In genomic region chr17:29073520-29073919, GRCh38 we compare ENCODE assay signal across 35 cellular contexts. TPM values are rescaled to one million over a fixed set of nuclear protein-coding genes. Genes with fewer than 3 reads are reported as not detected.
A peak's percentile ranks its signal among the peaks of the same experiment; 100 is the strongest.
DNase-seq lines count a peak whose midpoint lies in the region; ATAC-seq and TF ChIP-seq lines count a peak whose summit lies in the region.
"Had no signal": no experiment of that assay in that cellular context is flagged by ENCODE, and none has a peak within 500 bp of the region (broad histone marks: within the 10 kb centered on the region; RNA-seq: fewer than 3 reads in every experiment).

No MANE protein-coding gene starts in this region.

- no peak overlapping the region for H3K9ac ChIP-seq in mesendoderm (ENCODE audit: low read length)

- H3K36me3 ChIP-seq in mesendoderm (ENCODE audit: control insufficient read depth, insufficient read depth, low read length) (no peaks in the 10 kb centered on the region), psoas muscle (ENCODE audit: insufficient read depth in 1 of 2, low read depth in 1 of 2) (peaks cover 11 to 60% of the 10 kb centered on the region in 2 donors), vagina (no peaks in the 10 kb centered on the region)
- H3K36me3 ChIP-seq: ovary, thoracic aorta had no signal

- no peak for DNase-seq in natural killer cell
- no peak for DNase-seq in natural killer cell treated with Interleukin-12 subunit alpha and Interleukin-12 subunit beta and Interleukin-15 and Interleukin-18, amount 100 ng/mL, for 72 hours (ENCODE audit: low spot score)
- no peak for DNase-seq in mesendoderm
- DNase-seq in psoas muscle: no peak
- DNase-seq in vagina (ENCODE audit: extremely low spot score in 2 of 2): no peak
- DNase-seq in DMS114 treated with DMSO at 0.1 percent for 48 hours (lab: John Stamatoyannopoulos, UW; ENCODE audit: unreplicated experiment): no peak
- DNase-seq: ACHN; activated CD4-positive, alpha-beta T cell treated with anti-CD3 and anti-CD28 coated beads, Interleukin-2, amount 10 ng/mL, durations not matched to agents 7 days and 5 days; activated effector memory CD4-positive, alpha-beta T cell treated with Interleukin-2 at 50 U/mL for 16 hours; activated naive CD8-positive, alpha-beta T cell treated with anti-CD3 and anti-CD28 coated beads for 36 hours; activated T-cell treated with anti-CD3 and anti-CD28 coated beads, Interleukin-2, amount 50 U/mL, for 1 hour; anterior cingulate cortex; DMS53; endodermal cell; head of caudate nucleus; islet precursor cell; MM.1S; naive thymus-derived CD8-positive, alpha-beta T cell; NCI-H1417 treated with DMSO at 0.1 percent for 48 hours; NCI-H2029 treated with DMSO at 0.1 percent for 48 hours; NCI-H526 treated with DMSO at 0.1 percent for 48 hours; ovary; PC-9; retina; SHP77; small intestine had no signal

- no peak overlapping the region for H2BK120ac ChIP-seq in mesendoderm (ENCODE audit: low read depth, low read length)

- TF ChIP-seq POLR2A in vagina (IDR thresholded peaks at IDR 0.05): no peak

- H3K4me3 ChIP-seq in mesendoderm (ENCODE audit: low read length) (no peak overlapping the region), psoas muscle (no peak overlapping the region), vagina (no peak overlapping the region)
- H3K4me3 ChIP-seq: coronary artery, ovary, PC-9, thoracic aorta had no signal

- H3K27me3 ChIP-seq in mesendoderm (ENCODE audit: insufficient read depth, low read length, poor library complexity): no peaks in the 10 kb centered on the region
- no peaks in the 10 kb centered on the region for H3K27me3 ChIP-seq in psoas muscle (ENCODE audit: insufficient read depth in 3 of 3, low read length in 2 of 3)
- no peaks in the 10 kb centered on the region for H3K27me3 ChIP-seq in vagina
- H3K27me3 ChIP-seq: ovary had no signal

- no peak overlapping the region for H2AK5ac ChIP-seq in mesendoderm (ENCODE audit: low read length)

- H4K5ac ChIP-seq in mesendoderm (ENCODE audit: low read length): no peak overlapping the region

- TF ChIP-seq CTCF in natural killer cell (IDR thresholded peaks at IDR 0.05): no peak
- no peak for TF ChIP-seq CTCF in brain (conservative IDR thresholded peaks at IDR 0.05)
- TF ChIP-seq CTCF in psoas muscle (IDR thresholded peaks at IDR 0.05): no peak
- no peak for TF ChIP-seq CTCF in vagina (IDR thresholded peaks at IDR 0.05)

- H3K36me3 Mint-ChIP-seq in natural killer cell: no peaks in the 10 kb centered on the region
- no peaks in the 10 kb centered on the region for H3K36me3 Mint-ChIP-seq in natural killer cell treated with Interleukin-12 subunit alpha and Interleukin-12 subunit beta and Interleukin-15 and Interleukin-18, amount 100 ng/mL, for 72 hours
- peaks cover 21% of the 10 kb centered on the region for H3K36me3 Mint-ChIP-seq in brain
- H3K36me3 Mint-ChIP-seq: activated naive CD8-positive, alpha-beta T cell treated with anti-CD3 and anti-CD28 coated beads for 36 hours; naive thymus-derived CD8-positive, alpha-beta T cell had no signal

- intact Hi-C loops in natural killer cell (cut with micrococcal nuclease) (no loop called here), psoas muscle (cut with DNase I) (no loop called here), vagina (cut with DNase I) (no loop called here)

- WGBS in mesendoderm (ENCODE audit: extremely low coverage, insufficient coverage, low lambda C conversion rate): no CpG with 5 or more reads among the region's 4 CpGs
- 62 to 71% (median 66%) methylated on average over 4 of the region's 4 CpGs for WGBS in psoas muscle, 3 donors

- H2BK5ac ChIP-seq in mesendoderm (ENCODE audit: low read length): no peak overlapping the region

- H3K4ac ChIP-seq in mesendoderm (ENCODE audit: low read depth, low read length): no peak overlapping the region

- peak overlapping the region in 1 of 2 donors; percentile 1 for H3K27ac Mint-ChIP-seq in natural killer cell
- no peak overlapping the region for H3K27ac Mint-ChIP-seq in natural killer cell treated with Interleukin-12 subunit alpha and Interleukin-12 subunit beta and Interleukin-15 and Interleukin-18, amount 100 ng/mL, for 72 hours
- H3K27ac Mint-ChIP-seq in brain: peak overlapping the region in 3 of 5 experiments; percentile 39 to 100 (median 62)
- H3K27ac Mint-ChIP-seq: activated CD4-positive, alpha-beta T cell treated with anti-CD3 and anti-CD28 coated beads, Interleukin-2, amount 10 ng/mL, durations not matched to agents 7 days and 5 days; activated naive CD8-positive, alpha-beta T cell treated with anti-CD3 and anti-CD28 coated beads for 36 hours; B cell; endodermal cell; stimulated activated naive CD8-positive, alpha-beta T cell treated with anti-CD3 and anti-CD28 coated beads, Interleukin-15, Interleukin-2, amounts not matched to agents 100 ng/mL and 50 ng/mL, for 24 hours had no signal

- no peak overlapping the region for H3K27ac ChIP-seq in mesendoderm (ENCODE audit: low read depth, low read length)
- no peak overlapping the region for H3K27ac ChIP-seq in psoas muscle
- H3K27ac ChIP-seq in vagina: no peak overlapping the region
- H3K27ac ChIP-seq: coronary artery, ovary, PC-9, thoracic aorta, VCaP had no signal

- ATAC-seq in natural killer cell (no peak), psoas muscle (no peak)
- ATAC-seq in natural killer cell treated with Interleukin-12 subunit alpha and Interleukin-12 subunit beta and Interleukin-15 and Interleukin-18, amount 100 ng/mL, for 72 hours: no peak
- ATAC-seq: esophagus mucosa; HCT116; naive thymus-derived CD8-positive, alpha-beta T cell had no signal

- no peaks in the 10 kb centered on the region for H3K9me3 Mint-ChIP-seq in natural killer cell
- H3K9me3 Mint-ChIP-seq in natural killer cell treated with Interleukin-12 subunit alpha and Interleukin-12 subunit beta and Interleukin-15 and Interleukin-18, amount 100 ng/mL, for 72 hours: no peaks in the 10 kb centered on the region
- no peaks in the 10 kb centered on the region for H3K9me3 Mint-ChIP-seq in brain
- H3K9me3 Mint-ChIP-seq: activated CD4-positive, alpha-beta T cell treated with anti-CD3 and anti-CD28 coated beads, Interleukin-2, amount 10 ng/mL, durations not matched to agents 7 days and 5 days; activated naive CD8-positive, alpha-beta T cell treated with anti-CD3 and anti-CD28 coated beads for 36 hours; CD8-positive, alpha-beta memory T cell; endodermal cell; naive thymus-derived CD8-positive, alpha-beta T cell; stimulated activated naive CD8-positive, alpha-beta T cell treated with anti-CD3 and anti-CD28 coated beads, Interleukin-15, Interleukin-2, amounts not matched to agents 100 ng/mL and 50 ng/mL, for 24 hours had no signal

- no peak overlapping the region for H3K23ac ChIP-seq in mesendoderm (ENCODE audit: low read length)

- peak overlapping the region; percentile 31 for H3K56ac ChIP-seq in mesendoderm (ENCODE audit: low read length)

- H3K18ac ChIP-seq in mesendoderm (ENCODE audit: low read length): no peak overlapping the region

- H3K27me3 Mint-ChIP-seq in natural killer cell (ENCODE audit: low read depth in 2 of 2) (no peaks in the 10 kb centered on the region), brain (no peaks in the 10 kb centered on the region)
- no peaks in the 10 kb centered on the region for H3K27me3 Mint-ChIP-seq in natural killer cell treated with Interleukin-12 subunit alpha and Interleukin-12 subunit beta and Interleukin-15 and Interleukin-18, amount 100 ng/mL, for 72 hours
- H3K27me3 Mint-ChIP-seq: activated CD4-positive, alpha-beta T cell treated with anti-CD3 and anti-CD28 coated beads, Interleukin-2, amount 10 ng/mL, durations not matched to agents 7 days and 5 days; activated naive CD8-positive, alpha-beta T cell treated with anti-CD3 and anti-CD28 coated beads for 36 hours; B cell; naive thymus-derived CD8-positive, alpha-beta T cell; stimulated activated naive CD8-positive, alpha-beta T cell treated with anti-CD3 and anti-CD28 coated beads, Interleukin-15, Interleukin-2, amounts not matched to agents 100 ng/mL and 50 ng/mL, for 24 hours had no signal

- no peaks in the 10 kb centered on the region for H3K79me2 ChIP-seq in mesendoderm (ENCODE audit: control insufficient read depth, insufficient read depth, low read length)

- H3K4me1 Mint-ChIP-seq in natural killer cell: peaks cover 37 to 45% of the 10 kb centered on the region in 2 donors
- peaks cover 4 to 25% of the 10 kb centered on the region in 2 donors for H3K4me1 Mint-ChIP-seq in natural killer cell treated with Interleukin-12 subunit alpha and Interleukin-12 subunit beta and Interleukin-15 and Interleukin-18, amount 100 ng/mL, for 72 hours (ENCODE audit: low read depth in 2 of 2)
- peaks cover 58% of the 10 kb centered on the region for H3K4me1 Mint-ChIP-seq in brain
- H3K4me1 Mint-ChIP-seq: activated CD4-positive, alpha-beta T cell treated with anti-CD3 and anti-CD28 coated beads, Interleukin-2, amount 10 ng/mL, durations not matched to agents 7 days and 5 days; activated naive CD8-positive, alpha-beta T cell treated with anti-CD3 and anti-CD28 coated beads for 36 hours; B cell had no signal

- peak overlapping the region; percentile 19 for H3K4me3 Mint-ChIP-seq in natural killer cell
- H3K4me3 Mint-ChIP-seq in natural killer cell treated with Interleukin-12 subunit alpha and Interleukin-12 subunit beta and Interleukin-15 and Interleukin-18, amount 100 ng/mL, for 72 hours: no peak overlapping the region
- H3K4me3 Mint-ChIP-seq in brain: no peak overlapping the region
- H3K4me3 Mint-ChIP-seq: activated CD4-positive, alpha-beta T cell treated with anti-CD3 and anti-CD28 coated beads, Interleukin-2, amount 10 ng/mL, durations not matched to agents 7 days and 5 days; activated naive CD8-positive, alpha-beta T cell treated with anti-CD3 and anti-CD28 coated beads for 36 hours; B cell; endodermal cell; naive thymus-derived CD8-positive, alpha-beta T cell; stimulated activated naive CD8-positive, alpha-beta T cell treated with anti-CD3 and anti-CD28 coated beads, Interleukin-15, Interleukin-2, amounts not matched to agents 100 ng/mL and 50 ng/mL, for 24 hours had no signal

- H3K9me3 ChIP-seq in psoas muscle: no peaks in the 10 kb centered on the region
- no peaks in the 10 kb centered on the region for H3K9me3 ChIP-seq in vagina
- H3K9me3 ChIP-seq: ovary, thoracic aorta had no signal

- peaks cover 8% of the 10 kb centered on the region for H3K4me1 ChIP-seq in mesendoderm (ENCODE audit: control insufficient read depth, low read depth, low read length)
- H3K4me1 ChIP-seq in psoas muscle: peaks cover 16% of the 10 kb centered on the region
- no peaks in the 10 kb centered on the region for H3K4me1 ChIP-seq in vagina

- no peak overlapping the region for H4K8ac ChIP-seq in mesendoderm (ENCODE audit: low read depth, low read length)

- no peaks in the 10 kb centered on the region for H3K79me1 ChIP-seq in mesendoderm (ENCODE audit: low read length)

- H3K4me2 ChIP-seq in mesendoderm (ENCODE audit: low read length): no peak overlapping the region
- H3K4me2 ChIP-seq: PC-9 had no signal

- H2BK15ac ChIP-seq in mesendoderm (replicated peaks; ENCODE audit: low read depth): no peak overlapping the region

RNA-seq across cellular contexts. Expression of gene PIPOX, which starts 30.6 kb away (rescaled TPM):
- total RNA-seq in natural killer cell: 1 to 10 TPM; 3.0 to 5.8 (median 3.4) TPM
- total RNA-seq in natural killer cell treated with Interleukin-12 subunit alpha and Interleukin-12 subunit beta and Interleukin-15 and Interleukin-18, amount 100 ng/mL, for 72 hours: 1 to 10 TPM; 3.2 to 5.0 TPM
- 12.4 TPM for polyA plus RNA-seq in brain (ENCODE audit: insufficient read depth, low read depth, low replicate concordance)
- 10.3 TPM for polyA plus RNA-seq in mesendoderm (2013, experiment 1 of 2)
- 10.9 TPM for polyA plus RNA-seq in mesendoderm (2013, experiment 2 of 2)
- 1 to 10 TPM in 1 of 4 donors, under 1 TPM in 2, not detected in 1; 0.26 to 1.7 (median 0.91) TPM for total RNA-seq in psoas muscle
- 1 to 10 TPM in 1 of 3 donors, under 1 TPM in 2; 0.17 to 3.6 (median 0.35) TPM for polyA plus RNA-seq in psoas muscle
- 1.7 TPM for total RNA-seq in vagina

Comparison
In these comparisons a context has a peak if more than half of its experiments do, and no peak if none do; other contexts are left out.
1. H3K27ac Mint-ChIP-seq: peak in brain (3 of 5); none in natural killer cell treated with Interleukin-12 subunit alpha and Interleukin-12 subunit beta and Interleukin-15 and Interleukin-18, amount 100 ng/mL, for 72 hours (0 of 2).